In the genomic region with DNA sequence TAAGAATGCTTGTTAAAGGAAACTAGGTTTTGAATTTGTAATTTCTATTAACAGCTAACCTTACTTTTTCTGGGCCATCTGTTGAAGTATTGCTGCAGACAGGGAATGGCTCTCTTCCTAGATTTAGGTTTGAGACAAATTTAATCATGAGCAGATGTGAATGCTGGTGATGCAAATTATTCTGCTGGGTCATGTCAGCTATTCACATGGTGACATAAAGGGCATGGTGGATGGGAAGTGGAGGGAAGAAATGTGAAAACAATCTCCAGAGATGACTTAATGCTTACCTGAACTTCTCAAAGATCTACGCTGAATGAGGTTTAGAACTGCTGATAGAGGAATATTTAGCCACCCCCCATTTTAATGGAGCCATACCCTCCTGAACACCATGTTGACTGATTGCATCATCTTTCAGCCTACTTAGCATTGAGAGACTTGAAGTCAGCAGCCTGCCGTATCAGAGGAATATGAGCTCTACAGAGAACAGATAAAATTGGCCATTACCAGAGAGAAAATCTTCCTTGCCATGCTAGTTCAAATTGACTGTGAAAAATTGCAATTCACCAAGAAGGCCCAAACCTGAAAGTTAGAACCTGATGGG, we compare ENCODE assay signal across 29 cellular contexts.
DNase-seq lines count a peak whose midpoint lies in the region; ATAC-seq, FAIRE-seq and TF ChIP-seq lines count a peak whose summit lies in the region.
"Had no signal": no experiment of that assay in that cellular context is flagged by ENCODE, and none has a peak within 500 bp of the region (broad histone marks: within the 10 kb centered on the region; RNA-seq: fewer than 3 reads in every experiment).

No MANE protein-coding gene starts in this region.

- H3K9me3 ChIP-seq in HEK293 (ENCODE audit: control insufficient read depth, insufficient read depth, low read depth, low read length) (no peaks in the 10 kb centered on the region), K562 (replicated peaks; ENCODE audit: control insufficient read depth, insufficient read depth, low read depth, low read length) (no peaks in the 10 kb centered on the region), PC-3 (ENCODE audit: low read length) (no peaks in the 10 kb centered on the region)
- H3K9me3 ChIP-seq: BLaER1, left lung, testis had no signal

- H3K27me3 Mint-ChIP-seq in osteocyte (ENCODE audit: unreplicated experiment): no peaks in the 10 kb centered on the region
- no peaks in the 10 kb centered on the region for H3K27me3 Mint-ChIP-seq in activated T-cell treated with anti-CD3 and anti-CD28 coated beads, Interleukin-2, amount 50 U/mL, for 24 hours
- H3K27me3 Mint-ChIP-seq: activated naive CD4-positive, alpha-beta T cell treated with anti-CD3 and anti-CD28 coated beads, Interleukin-2, amount 50 U/mL, for 24 hours had no signal

- FAIRE-seq in K562 (lab: Jason Lieb, UNC): no peak
- FAIRE-seq: astrocyte, GM18507, islet of Langerhans had no signal

- H3K9me1 ChIP-seq in K562 (ENCODE audit: control insufficient read depth, insufficient read depth, low read length): no peaks in the 10 kb centered on the region

- intact Hi-C loops in K562 (cut with micrococcal nuclease): no loop called here
- intact Hi-C loops in PC-3 (cut with micrococcal nuclease): no loop called here

- H3K79me2 ChIP-seq in K562 (ENCODE audit: control insufficient read depth, insufficient read depth, low read length) (no peaks in the 10 kb centered on the region), PC-3 (ENCODE audit: low read length) (no peaks in the 10 kb centered on the region)

- CTCF ChIA-PET in HEK293 (lab: Yijun Ruan, JAX): no interaction called here
- CTCF ChIA-PET in K562 (lab: Yijun Ruan, JAX; ENCODE audit: low intra/inter-chr PET ratio): no interaction called here
- CTCF ChIA-PET in PC-3 (lab: Charles Lee): no interaction called here

- TF ChIP-seq CTCF in HEK293 (tag by site-specific recombination; IDR thresholded peaks at IDR 0.05) (no peak), K562 (IDR thresholded peaks at IDR 0.05 in 2 of 3, conservative IDR thresholded peaks at IDR 0.05 in 1 of 3; ENCODE audit: insufficient read depth in 2 of 3, low read depth in 1 of 3, low read length in 3 of 3) (no peak), osteocyte (IDR thresholded peaks at IDR 0.05) (no peak), PC-3 (conservative IDR thresholded peaks at IDR 0.05; ENCODE audit: low read depth, low read length) (no peak)

- H4K20me1 ChIP-seq in K562 (replicated peaks; ENCODE audit: control insufficient read depth, insufficient read depth, low read length) (no peaks in the 10 kb centered on the region), PC-3 (ENCODE audit: low read length) (no peaks in the 10 kb centered on the region)
- H4K20me1 ChIP-seq: BLaER1 had no signal

- peak; percentile 53; the same call in 2 of the 3 replicates for ATAC-seq in K562
- no peak for ATAC-seq in PC-3
- ATAC-seq: left lung; Panc1; stimulated activated naive CD8-positive, alpha-beta T cell treated with anti-CD3 and anti-CD28 coated beads, Interleukin-15, Interleukin-2, amounts not matched to agents 100 U/mL and 50 U/mL, for 24 hours had no signal

- no peaks in the 10 kb centered on the region for H3K9me2 ChIP-seq in PC-3 (replicated peaks; ENCODE audit: low read length)

- TF ChIP-seq POLR2A in K562 (conservative IDR thresholded peaks at IDR 0.05): no peak

- H3K4me3 ChIP-seq in HEK293 (ENCODE audit: low read depth, low read length) (no peak overlapping the region), K562 (no peak overlapping the region), PC-3 (ENCODE audit: low read length) (no peak overlapping the region)
- H3K4me3 ChIP-seq: BLaER1, left lung, testis had no signal

- no peaks in the 10 kb centered on the region; the same call in 1 of the 2 replicates for H3K4me1 ChIP-seq in HEK293 (ENCODE audit: control insufficient read depth, insufficient read depth, low read length)
- no peaks in the 10 kb centered on the region for H3K4me1 ChIP-seq in K562 (replicated peaks in 1 of 2; ENCODE audit: control insufficient read depth in 2 of 2, insufficient read depth in 2 of 2, low read length in 2 of 2)
- peaks cover 13% of the 10 kb centered on the region for H3K4me1 ChIP-seq in PC-3 (ENCODE audit: insufficient read depth, low read length)
- H3K4me1 ChIP-seq: BLaER1, left lung, testis had no signal

- H3K4me1 Mint-ChIP-seq in osteocyte (ENCODE audit: unreplicated experiment): peaks cover 8% of the 10 kb centered on the region
- peaks cover 23% of the 10 kb centered on the region for H3K4me1 Mint-ChIP-seq in activated T-cell treated with anti-CD3 and anti-CD28 coated beads, Interleukin-2, amount 50 U/mL, for 24 hours (ENCODE audit: low read depth)

- H3K27me3 ChIP-seq in K562 (ENCODE audit: control insufficient read depth in 2 of 2, insufficient read depth in 2 of 2, low read length in 2 of 2) (0 out of 5 replicates have a peak, but pooled peaks cover 0 to 4% of the 10 kb centered on the region in 2 experiments), PC-3 (ENCODE audit: low read length) (peaks cover 5% of the 10 kb centered on the region; the same call in 1 of the 2 replicates)
- H3K27me3 ChIP-seq: BLaER1, left lung, testis had no signal

- TF ChIP-seq RAD21 in K562 (CRISPR knock-in tag; conservative IDR thresholded peaks at IDR 0.05 in 1 of 2, IDR thresholded peaks at IDR 0.05 in 1 of 2): no peak

- H3K9me3 Mint-ChIP-seq in osteocyte (ENCODE audit: unreplicated experiment): no peaks in the 10 kb centered on the region
- no peaks in the 10 kb centered on the region for H3K9me3 Mint-ChIP-seq in activated T-cell treated with anti-CD3 and anti-CD28 coated beads, Interleukin-2, amount 50 U/mL, for 24 hours
- H3K9me3 Mint-ChIP-seq: activated naive CD4-positive, alpha-beta T cell treated with anti-CD3 and anti-CD28 coated beads, Interleukin-2, amount 50 U/mL, for 24 hours had no signal

- H3K9ac ChIP-seq in K562 (ENCODE audit: insufficient read depth in 1 of 2, low read depth in 2 of 2, low read length in 2 of 2) (no peak overlapping the region), PC-3 (ENCODE audit: low read length) (no peak overlapping the region)
- H3K9ac ChIP-seq: BLaER1 had no signal

- 5% methylated on average over 2 of the region's 2 CpGs for WGBS in K562 (ENCODE audit: insufficient coverage, low coverage, missing lambda C conversion rate)

- H3F3A ChIP-seq in PC-3 (ENCODE audit: low read length, unreplicated experiment): no peaks in the 10 kb centered on the region

- DNase-seq in DMS 273 treated with DMSO at 0.1 percent for 48 hours (lab: John Stamatoyannopoulos, UW) (peak; percentile 71), K562 (ENCODE audit: extremely low read depth in 1 of 4, low spot score in 3 of 4) (no peak), osteocyte (ENCODE audit: extremely low spot score, unreplicated experiment) (no peak), PC-3 (no peak), A172 (ENCODE audit: low spot score) (no peak)
- DNase-seq in activated T-cell treated with anti-CD3 and anti-CD28 coated beads, Interleukin-2, amount 50 U/mL, for 24 hours: no peak
- DNase-seq: activated CD4-positive, alpha-beta T cell treated with anti-CD3 and anti-CD28 coated beads, Interleukin-2, amount 50 U/mL, for 48 hours; activated CD4-positive, CD25-positive, alpha-beta regulatory T cell; caudate nucleus; dermis blood vessel endothelial cell; DMS53; GF-D8; glutamatergic neuron; left lung; mesendoderm; NCI-H526; NK-92 treated with Interleukin-12 subunit alpha and Interleukin-12 subunit beta, amount 100 ng/mL, for 24 hours; SIG-M5; stimulated activated naive CD8-positive, alpha-beta T cell treated with anti-CD3 and anti-CD28 coated beads, Interleukin-15, Interleukin-2, amounts not matched to agents 100 U/mL and 50 U/mL, for 24 hours; T-helper 1 cell; testis had no signal

- H3K36me3 ChIP-seq in HEK293 (ENCODE audit: control insufficient read depth in 2 of 2, insufficient read depth in 1 of 2, low read length in 2 of 2) (peaks cover 0 to 3% of the 10 kb centered on the region in 2 experiments; a peak in 1 of 3 replicates), K562 (ENCODE audit: control insufficient read depth, insufficient read depth, low read length) (no peaks in the 10 kb centered on the region), PC-3 (ENCODE audit: low read depth, low read length) (no peaks in the 10 kb centered on the region)
- H3K36me3 ChIP-seq: BLaER1, left lung had no signal

- POLR2A ChIA-PET in HEK293 (lab: Yijun Ruan, JAX): no interaction called here
- POLR2A ChIA-PET in K562 (lab: Yijun Ruan, JAX): no interaction called here
- POLR2A ChIA-PET in PC-3 (lab: Charles Lee; ENCODE audit: unreplicated experiment): no interaction called here

- H2AFZ ChIP-seq in K562 (ENCODE audit: low read depth, low read length): no peak overlapping the region
- H2AFZ ChIP-seq in PC-3 (ENCODE audit: low read length): no peak overlapping the region

- in situ Hi-C loops in K562 (cut with MboI): no loop called here

- peaks cover 3% of the 10 kb centered on the region for H3K36me3 Mint-ChIP-seq in osteocyte (ENCODE audit: unreplicated experiment)
- H3K36me3 Mint-ChIP-seq in activated T-cell treated with anti-CD3 and anti-CD28 coated beads, Interleukin-2, amount 50 U/mL, for 24 hours (ENCODE audit: low read depth): no peaks in the 10 kb centered on the region

- BruUV-seq in K562 (replicated peaks; lab: Mats Ljungman, UMichigan) (no TSS peak), PC-3 (replicated peaks; lab: Mats Ljungman, UMichigan) (no TSS peak)

- H3K27ac ChIP-seq in HEK293 (ENCODE audit: extremely low read depth, low read depth, low read length) (no peak overlapping the region), K562 (ENCODE audit: extremely low read depth, low read depth, low read length) (no peak overlapping the region), PC-3 (ENCODE audit: low read length) (no peak overlapping the region)
- H3K27ac ChIP-seq: BLaER1, HL-60, left lung, testis had no signal

- H3K4me2 ChIP-seq in K562 (ENCODE audit: insufficient read depth, low read length): no peak overlapping the region
- no peak overlapping the region for H3K4me2 ChIP-seq in PC-3 (ENCODE audit: low read length)
- H3K4me2 ChIP-seq: BLaER1 had no signal

- no peak overlapping the region for H3K4me3 Mint-ChIP-seq in osteocyte (ENCODE audit: unreplicated experiment)
- H3K4me3 Mint-ChIP-seq in activated T-cell treated with anti-CD3 and anti-CD28 coated beads, Interleukin-2, amount 50 U/mL, for 24 hours: no peak overlapping the region
- H3K4me3 Mint-ChIP-seq: activated naive CD4-positive, alpha-beta T cell treated with anti-CD3 and anti-CD28 coated beads, Interleukin-2, amount 50 U/mL, for 24 hours had no signal

- H3K27ac Mint-ChIP-seq in osteocyte (ENCODE audit: unreplicated experiment): peak overlapping the region; percentile 33
- no peak overlapping the region for H3K27ac Mint-ChIP-seq in activated T-cell treated with anti-CD3 and anti-CD28 coated beads, Interleukin-2, amount 50 U/mL, for 24 hours
- H3K27ac Mint-ChIP-seq: activated naive CD4-positive, alpha-beta T cell treated with anti-CD3 and anti-CD28 coated beads, Interleukin-2, amount 50 U/mL, for 24 hours had no signal

- no peak for TF ChIP-seq EP300 in K562 (IDR thresholded peaks at IDR 0.05; ENCODE audit: low read length)

TF ChIP-seq in HEK293, 187 proteins besides CTCF, POLR2A, EP300 and RAD21 (continues in another document):
- no peak for TF ChIP-seq ZNF266 (tag by site-specific recombination; IDR thresholded peaks at IDR 0.05; ENCODE audit: low read depth)

TF ChIP-seq in K562, 482 proteins besides CTCF, POLR2A, EP300 and RAD21 (continues in another document):
- TF ChIP-seq CBX3 (IDR thresholded peaks at IDR 0.05; ENCODE audit: borderline replicate concordance in 1 of 2, low read length in 2 of 2) (no peak), C11orf30 (IDR thresholded peaks at IDR 0.05; ENCODE audit: low read depth) (peak; percentile 14; the same call in 1 of the 2 replicates)
